25 cellular contexts compared by ENCODE assay signal in the genomic region with DNA sequence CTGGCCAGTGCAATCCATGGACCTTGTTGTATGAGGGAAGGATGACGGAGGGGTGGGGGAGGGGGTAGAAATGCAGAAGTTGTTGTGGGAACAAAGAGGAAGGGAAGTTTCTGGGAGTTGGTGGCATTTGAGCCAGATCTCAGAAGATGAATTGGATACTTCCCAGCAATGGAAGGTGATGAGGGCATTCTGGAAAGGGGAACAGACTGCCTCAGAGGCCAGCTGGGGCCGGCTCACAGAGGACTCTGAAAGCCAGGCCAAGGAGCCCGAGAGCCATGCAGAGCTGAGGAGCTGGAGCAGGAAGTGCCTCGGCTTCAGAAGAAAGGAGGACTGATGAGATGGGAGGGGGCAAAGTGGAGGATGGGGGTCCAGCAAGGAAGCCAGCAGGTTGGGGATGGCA. TPM values are rescaled to one million over a fixed set of nuclear protein-coding genes. Genes with fewer than 3 reads are reported as not detected.
"Had no signal": no experiment of that assay in that cellular context is flagged by ENCODE, and none has a peak within 500 bp of the region (broad histone marks: within the 10 kb centered on the region; RNA-seq: fewer than 3 reads in every experiment).

No MANE protein-coding gene starts in this region.

- H3K27ac Mint-ChIP-seq: activated CD4-positive, alpha-beta T cell treated with anti-CD3 and anti-CD28 coated beads for 36 hours; activated CD8-positive, alpha-beta T cell treated with anti-CD3 and anti-CD28 coated beads for 36 hours; activated naive CD4-positive, alpha-beta T cell treated with anti-CD3 and anti-CD28 coated beads, Interleukin-2, amount 50 U/mL, for 24 hours; activated naive CD8-positive, alpha-beta T cell treated with anti-CD3 and anti-CD28 coated beads, Interleukin-2, amount 50 U/mL, for 24 hours; T-cell had no signal

- H3K9me3 ChIP-seq: ascending aorta, body of pancreas had no signal

- H3K9ac ChIP-seq: KMS-11 had no signal

- H3K4me3 ChIP-seq: ascending aorta, body of pancreas, SK-N-MC had no signal

- DNase-seq: activated CD4-positive, alpha-beta T cell treated with anti-CD3 and anti-CD28 coated beads for 36 hours; activated CD4-positive, alpha-beta T cell treated with anti-CD3 and anti-CD28 coated beads, Interleukin-2, amount 50 U/mL, for 1 hour; activated CD8-positive, alpha-beta memory T cell treated with anti-CD3 and anti-CD28 coated beads, Interleukin-2, amount 50 U/mL, for 4 hours; activated CD8-positive, alpha-beta T cell treated with anti-CD3 and anti-CD28 coated beads for 36 hours; activated naive CD8-positive, alpha-beta T cell treated with anti-CD3 and anti-CD28 coated beads, Interleukin-2, amount 50 U/mL, for 24 hours; amniotic stem cell; body of pancreas; central memory CD4-positive, alpha-beta T cell; IMR-90; NCI-H1092 treated with DMSO at 0.1 percent for 48 hours; NCI-H1417 treated with DMSO at 0.1 percent for 48 hours; NCI-H187; NCI-H2081; NCI-H510A treated with DMSO at 0.1 percent for 48 hours; NCI-H69; PC-3; T-cell; T-helper 2 cell; WERI-Rb-1 had no signal

- H3K9me3 Mint-ChIP-seq: activated CD8-positive, alpha-beta T cell treated with anti-CD3 and anti-CD28 coated beads for 36 hours; activated naive CD4-positive, alpha-beta T cell treated with anti-CD3 and anti-CD28 coated beads, Interleukin-2, amount 50 U/mL, for 24 hours; activated naive CD8-positive, alpha-beta T cell treated with anti-CD3 and anti-CD28 coated beads, Interleukin-2, amount 50 U/mL, for 24 hours; T-cell had no signal

- H3K27me3 ChIP-seq: body of pancreas had no signal

- ATAC-seq: activated CD4-positive, alpha-beta T cell treated with anti-CD3 and anti-CD28 coated beads for 36 hours; activated CD8-positive, alpha-beta T cell treated with anti-CD3 and anti-CD28 coated beads for 36 hours; activated naive CD8-positive, alpha-beta T cell treated with anti-CD3 and anti-CD28 coated beads, Interleukin-2, amount 50 U/mL, for 24 hours; body of pancreas; PC-3; T-cell had no signal

- H3K4me2 ChIP-seq: KMS-11 had no signal

- H3K27ac ChIP-seq: ascending aorta, body of pancreas, KMS-11, SK-N-MC, WERI-Rb-1 had no signal

- H3K4me3 Mint-ChIP-seq: activated CD4-positive, alpha-beta T cell treated with anti-CD3 and anti-CD28 coated beads for 36 hours; activated CD8-positive, alpha-beta T cell treated with anti-CD3 and anti-CD28 coated beads for 36 hours; activated naive CD4-positive, alpha-beta T cell treated with anti-CD3 and anti-CD28 coated beads, Interleukin-2, amount 50 U/mL, for 24 hours; activated naive CD8-positive, alpha-beta T cell treated with anti-CD3 and anti-CD28 coated beads, Interleukin-2, amount 50 U/mL, for 24 hours; T-cell had no signal

- H3K36me3 ChIP-seq: ascending aorta, WERI-Rb-1 had no signal

RNA-seq across cellular contexts. Expression of a gene that starts 2.6 kb away (rescaled TPM):
- total RNA-seq: ascending aorta, body of pancreas, bronchial epithelial cell, IMR-90, MCF 10A had no signal

RNA-seq across cellular contexts. Expression of a gene that starts 21.1 kb away (rescaled TPM):
- total RNA-seq: activated CD4-positive, alpha-beta T cell treated with anti-CD3 and anti-CD28 coated beads for 36 hours; activated CD8-positive, alpha-beta T cell treated with anti-CD3 and anti-CD28 coated beads for 36 hours; ascending aorta; body of pancreas; bronchial epithelial cell; IMR-90; MCF 10A; PC-3 had no signal
- polyA plus RNA-seq: IMR-90 had no signal

RNA-seq across cellular contexts. Expression of a gene that starts 43.7 kb away (rescaled TPM):
- total RNA-seq: ascending aorta, body of pancreas, IMR-90, MCF 10A had no signal
- polyA plus RNA-seq: IMR-90 had no signal
